In the genomic region with DNA sequence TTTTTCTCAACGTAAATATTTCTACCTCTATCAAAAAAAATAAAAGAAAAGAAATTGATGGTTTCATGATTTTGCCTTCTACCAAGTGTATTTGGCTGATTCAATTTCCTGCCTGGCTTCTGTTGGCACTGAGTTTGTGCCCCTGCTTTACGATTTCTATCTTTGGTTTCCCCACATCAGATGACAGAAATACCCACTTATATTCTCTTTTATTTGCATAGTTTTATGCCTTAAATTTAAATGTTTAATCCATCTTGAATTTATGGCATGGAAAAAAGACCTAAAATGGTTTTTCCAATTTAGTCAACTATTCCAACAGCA, we compare ENCODE assay signal across 10 cellular contexts. TPM values are rescaled to one million over a fixed set of nuclear protein-coding genes. Genes with fewer than 3 reads are reported as not detected.
A peak's percentile ranks its signal among the peaks of the same experiment; 100 is the strongest.
DNase-seq lines count a peak whose midpoint lies in the region; ATAC-seq and TF ChIP-seq lines count a peak whose summit lies in the region.
"Had no signal": no experiment of that assay in that cellular context is flagged by ENCODE, and none has a peak within 500 bp of the region (broad histone marks: within the 10 kb centered on the region; RNA-seq: fewer than 3 reads in every experiment).

No MANE protein-coding gene starts in this region.

- no peaks in the 10 kb centered on the region for H3K36me3 ChIP-seq in thoracic aorta

- DNase-seq in activated T-cell treated with anti-CD3 and anti-CD28 coated beads, Interleukin-2, amount 50 U/mL, for 4 hours: no peak
- DNase-seq in activated T-cell treated with anti-CD3 and anti-CD28 coated beads, Interleukin-2, amount 50 U/mL, for 48 hours: no peak
- DNase-seq in activated B cell treated with CpG ODN at 0.5 μM for 24 hours (no peak), immature natural killer cell (no peak), thoracic aorta (ENCODE audit: low spot score) (no peak)
- DNase-seq in activated effector memory CD4-positive, alpha-beta T cell treated with Interleukin-2 at 50 U/mL for 16 hours: no peak
- DNase-seq: stimulated activated CD4-positive, alpha-beta T cell treated with anti-CD3 and anti-CD28 coated beads, Interleukin-4, amount 100 ng/mL, for 24 hours had no signal

- H3K9me3 ChIP-seq in thoracic aorta: no peaks in the 10 kb centered on the region
- H3K9me3 ChIP-seq: body of pancreas had no signal

- TF ChIP-seq CTCF in activated B cell treated with CpG ODN at 0.5 μM for 24 hours (IDR thresholded peaks at IDR 0.05) (no peak), thoracic aorta (IDR thresholded peaks at IDR 0.05) (no peak)

- CTCF ChIA-PET in activated B cell treated with CpG ODN at 0.5 μM for 24 hours (lab: Charles Lee): interaction anchor here (0.9 kb wide), 1 partner anchor 104 kb away, joined by 3 read pairs; no protein-coding TSS in a partner anchor

- no peaks in the 10 kb centered on the region for H3K9me3 Mint-ChIP-seq in activated T-cell treated with anti-CD3 and anti-CD28 coated beads, Interleukin-2, amount 50 U/mL, for 4 hours
- H3K9me3 Mint-ChIP-seq in activated B cell treated with CpG ODN at 0.5 μM for 24 hours (no peaks in the 10 kb centered on the region), immature natural killer cell (no peaks in the 10 kb centered on the region)

- H3K4me1 ChIP-seq in thoracic aorta (ENCODE audit: control insufficient read depth in 1 of 2, low read depth in 2 of 2): peaks cover 11 to 22% of the 10 kb centered on the region in 2 donors
- H3K4me1 ChIP-seq: body of pancreas had no signal

- no peaks in the 10 kb centered on the region for H3K27me3 Mint-ChIP-seq in activated T-cell treated with anti-CD3 and anti-CD28 coated beads, Interleukin-2, amount 50 U/mL, for 4 hours (ENCODE audit: low read depth)
- H3K27me3 Mint-ChIP-seq in activated B cell treated with CpG ODN at 0.5 μM for 24 hours (no peaks in the 10 kb centered on the region), immature natural killer cell (ENCODE audit: low read depth in 3 of 3) (no peaks in the 10 kb centered on the region)

- POLR2A ChIA-PET in activated B cell treated with CpG ODN at 0.5 μM for 24 hours (lab: Charles Lee): no interaction called here

- H3K27ac Mint-ChIP-seq in activated B cell treated with CpG ODN at 0.5 μM for 24 hours (peak overlapping the region; percentile 75), immature natural killer cell (peak overlapping the region; percentile 77 to 92 (median 88))

- peak overlapping the region in 1 of 2 donors; percentile 64 for H3K27ac ChIP-seq in thoracic aorta

- no peaks in the 10 kb centered on the region for H3K27me3 ChIP-seq in thoracic aorta (replicated peaks; ENCODE audit: insufficient read depth)
- H3K27me3 ChIP-seq: body of pancreas had no signal

- peaks cover 21% of the 10 kb centered on the region for H3K4me1 Mint-ChIP-seq in activated T-cell treated with anti-CD3 and anti-CD28 coated beads, Interleukin-2, amount 50 U/mL, for 4 hours (ENCODE audit: low read depth)
- peaks cover 16% of the 10 kb centered on the region for H3K4me1 Mint-ChIP-seq in activated B cell treated with CpG ODN at 0.5 μM for 24 hours
- peaks cover 20 to 25% of the 10 kb centered on the region in 2 donors for H3K4me1 Mint-ChIP-seq in immature natural killer cell

- H3K36me3 Mint-ChIP-seq in activated T-cell treated with anti-CD3 and anti-CD28 coated beads, Interleukin-2, amount 50 U/mL, for 4 hours (ENCODE audit: insufficient read depth): no peaks in the 10 kb centered on the region
- H3K36me3 Mint-ChIP-seq in activated B cell treated with CpG ODN at 0.5 μM for 24 hours (ENCODE audit: low read depth): no peaks in the 10 kb centered on the region
- H3K36me3 Mint-ChIP-seq in immature natural killer cell: no peaks in the 10 kb centered on the region

- H3K4me3 Mint-ChIP-seq in activated T-cell treated with anti-CD3 and anti-CD28 coated beads, Interleukin-2, amount 50 U/mL, for 4 hours: peak overlapping the region; percentile 72
- peak overlapping the region; percentile 28 for H3K4me3 Mint-ChIP-seq in activated B cell treated with CpG ODN at 0.5 μM for 24 hours
- peak overlapping the region; percentile 74 to 93 (median 82) for H3K4me3 Mint-ChIP-seq in immature natural killer cell

- H3K4me3 ChIP-seq in thoracic aorta: peak overlapping the region; percentile 68
- H3K4me3 ChIP-seq: body of pancreas had no signal

- ATAC-seq in activated T-cell treated with anti-CD3 and anti-CD28 coated beads, Interleukin-2, amount 50 U/mL, for 4 hours: no peak
- ATAC-seq in activated B cell treated with CpG ODN at 0.5 μM for 24 hours (ENCODE audit: low read depth) (no peak), thoracic aorta (ENCODE audit: insufficient number of reproducible peaks, low FRiP score, low read depth) (no peak), HG03039 (IDR thresholded peaks at IDR 0.05; ENCODE audit: unreplicated experiment) (no peak), GM21786 (IDR thresholded peaks at IDR 0.05; ENCODE audit: unreplicated experiment) (no peak)
- ATAC-seq: body of pancreas had no signal

- intact Hi-C loops in activated B cell treated with CpG ODN at 0.5 μM for 24 hours (cut with micrococcal nuclease): no loop called here

RNA-seq across cellular contexts. Expression of gene RNF24, which starts 34.3 kb away (rescaled TPM):
- 1 to 10 TPM; 5.2 to 7.3 (median 7.2) TPM for total RNA-seq in activated T-cell treated with anti-CD3 and anti-CD28 coated beads, Interleukin-2, amount 50 U/mL, for 4 hours
- 6.3 and 6.9 TPM in 2 replicates for total RNA-seq in activated B cell treated with CpG ODN at 0.5 μM for 24 hours
- polyA plus RNA-seq in immature natural killer cell: 10 to 100 TPM in 1 of 3 donors, 1 to 10 TPM in 2; 4.4 to 10.7 (median 7.4) TPM
- 10 to 100 TPM; 34.0 to 73.4 TPM for total RNA-seq in thoracic aorta

Comparison
In these comparisons a context has a peak if more than half of its experiments do, and no peak if none do; other contexts are left out.
1. H3K4me3 Mint-ChIP-seq: peak in every context shown above with its lines; median percentile 82 in immature natural killer cell; 72 in activated T-cell treated with anti-CD3 and anti-CD28 coated beads, Interleukin-2, amount 50 U/mL, for 4 hours; 28 in activated B cell treated with CpG ODN at 0.5 μM for 24 hours.